In the genomic region with DNA sequence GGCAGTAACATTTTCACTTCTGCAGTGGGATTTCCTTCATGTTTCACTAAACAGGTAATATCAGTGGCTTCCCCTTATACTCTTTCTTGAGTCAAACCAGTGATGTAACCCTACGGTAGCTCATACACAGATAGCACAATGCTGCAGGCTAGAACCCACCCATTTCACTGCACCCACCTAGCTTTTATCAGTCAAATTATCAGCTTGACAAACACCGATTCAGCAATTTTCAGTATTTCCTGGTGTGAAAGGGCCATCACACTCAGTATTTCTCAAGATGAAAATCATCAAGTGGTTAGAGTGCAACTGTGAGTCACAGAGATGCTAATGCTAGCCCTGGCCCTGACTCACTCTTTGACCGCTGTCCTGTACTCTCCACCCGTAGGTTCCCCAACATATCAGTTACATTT, we compare ENCODE assay signal across 8 cellular contexts.
DNase-seq lines count a peak whose midpoint lies in the region; ATAC-seq, FAIRE-seq and TF ChIP-seq lines count a peak whose summit lies in the region.

No MANE protein-coding gene starts in this region.

- TF ChIP-seq CTCF in H9 (conservative IDR thresholded peaks at IDR 0.05) = no peak

- no peaks in the 10 kb centered on the region for H3K79me1 ChIP-seq in H9 (ENCODE audit: insufficient read depth, low read depth, low read length, poor library complexity, severe bottlenecking)

- no peak overlapping the region for H3K18ac ChIP-seq in H9 (ENCODE audit: insufficient read length, low read depth, low read length)

- no peak overlapping the region for H4K5ac ChIP-seq in H9 (ENCODE audit: insufficient read length, low read depth, low read length)

- H3K9me3 ChIP-seq in H9 (ENCODE audit: control insufficient read depth, low read depth, low read length) = no peaks in the 10 kb centered on the region

- H3K9ac ChIP-seq in H9 (ENCODE audit: extremely low read depth, insufficient read length, low read length) = no peak overlapping the region

- H2BK5ac ChIP-seq in H9 (ENCODE audit: insufficient read length, low read length) = no peak overlapping the region

- ATAC-seq in GM21786 (IDR thresholded peaks at IDR 0.05; ENCODE audit: unreplicated experiment) = peak; percentile 60
- peak; percentile 50 for ATAC-seq in central memory CD8-positive, alpha-beta T cell (replicated peaks; ENCODE audit: extremely low read depth, poor library complexity, severe bottlenecking)

- WGBS in H9 (ENCODE audit: extremely low coverage, insufficient read length, low lambda C conversion rate) = no CpG with 5 or more reads among the region's 4 CpGs

- no peak overlapping the region for H2BK20ac ChIP-seq in H9 (ENCODE audit: low read depth, low read length, poor library complexity, severe bottlenecking)

- H2BK12ac ChIP-seq in H9 (ENCODE audit: insufficient read length, low read depth, low read length) = no peak overlapping the region

- FAIRE-seq in GM12891 (lab: Jason Lieb, UNC) = peak; percentile 56

- no peak overlapping the region for H2BK15ac ChIP-seq in H9 (ENCODE audit: low read depth, low read length)

- no peak overlapping the region for H3K4ac ChIP-seq in H9 (ENCODE audit: low read depth, low read length)

- H3K27ac Mint-ChIP-seq in central memory CD8-positive, alpha-beta T cell (ENCODE audit: low read depth) = peak overlapping the region; percentile 84
- H3K27ac Mint-ChIP-seq in H9 = no peak overlapping the region

- no peaks in the 10 kb centered on the region for H3K79me2 ChIP-seq in H9 (ENCODE audit: insufficient read depth, low read length)

- H4K20me1 ChIP-seq in H9 (ENCODE audit: control insufficient read depth, insufficient read depth, insufficient read length) = no peaks in the 10 kb centered on the region

- no peak overlapping the region for H2BK120ac ChIP-seq in H9 (ENCODE audit: low read depth, low read length, poor library complexity, severe bottlenecking)

- no peak overlapping the region for H2AFZ ChIP-seq in H9 (ENCODE audit: low read length)

- no peak overlapping the region for H2AK5ac ChIP-seq in H9 (ENCODE audit: insufficient read length, low read length)

- peaks cover 2% of the 10 kb centered on the region; the same call in 1 of the 2 replicates for H3K4me1 ChIP-seq in H9 (ENCODE audit: insufficient read depth, low read length)

- no peak overlapping the region for H3T11ph ChIP-seq in H9 (ENCODE audit: low read length)

- no peak overlapping the region for H3K56ac ChIP-seq in H9 (ENCODE audit: insufficient read length, low read depth, low read length)

- no peak overlapping the region for H3K4me2 ChIP-seq in H9 (ENCODE audit: insufficient read depth, insufficient read length, low read length)

- H4K8ac ChIP-seq in H9 (replicated peaks; ENCODE audit: insufficient read length, low read depth, low read length) = no peak overlapping the region

- peaks cover 55% of the 10 kb centered on the region for H3K4me1 Mint-ChIP-seq in central memory CD8-positive, alpha-beta T cell
- peaks cover 10 to 15% of the 10 kb centered on the region in 2 experiments for H3K4me1 Mint-ChIP-seq in H9

- DNase-seq in GM12891 (ENCODE audit: insufficient read length, low spot score) = no peak
- peak; percentile 96 for DNase-seq in MV-4-11 (lab: John Stamatoyannopoulos, UW)
- no peak for DNase-seq in central memory CD8-positive, alpha-beta T cell (ENCODE audit: low spot score in 2 of 2)
- DNase-seq in stimulated activated CD8-positive, alpha-beta memory T cell treated with anti-CD3 and anti-CD28 coated beads, Interleukin-4, amount 100 ng/mL, for 24 hours (ENCODE audit: low read depth) = peak; percentile 22
- no peak for DNase-seq in H9
- DNase-seq in anterior cingulate cortex (lab: John Stamatoyannopoulos, UW) = no peak
- DNase-seq in 8988T = no peak

- no peak overlapping the region for H3K27ac ChIP-seq in H9 (ENCODE audit: insufficient read length, low read depth, low read length)

- no peak for TF ChIP-seq POLR2A in GM12891 (IDR thresholded peaks at IDR 0.05; ENCODE audit: low read depth, low read length)

- H3K4me3 Mint-ChIP-seq in central memory CD8-positive, alpha-beta T cell = peak overlapping the region; percentile 33
- H3K4me3 Mint-ChIP-seq in H9 = no peak overlapping the region

- H3K27me3 ChIP-seq in H9 (ENCODE audit: insufficient read depth, low read length) = no peaks in the 10 kb centered on the region

- H3K23ac ChIP-seq in H9 (ENCODE audit: insufficient read length, low read depth, low read length) = no peak overlapping the region

- H3K27me3 Mint-ChIP-seq in central memory CD8-positive, alpha-beta T cell = no peaks in the 10 kb centered on the region
- no peaks in the 10 kb centered on the region for H3K27me3 Mint-ChIP-seq in H9 (ENCODE audit: low read depth)

- H3K23me2 ChIP-seq in H9 (ENCODE audit: insufficient read length, low read depth, low read length, poor library complexity, severe bottlenecking) = no peaks in the 10 kb centered on the region

- H3K14ac ChIP-seq in H9 (ENCODE audit: insufficient read depth, low read length) = no peak overlapping the region

- peaks cover 15% of the 10 kb centered on the region for H3K36me3 Mint-ChIP-seq in central memory CD8-positive, alpha-beta T cell (ENCODE audit: insufficient read depth)
- H3K36me3 Mint-ChIP-seq in H9 (ENCODE audit: insufficient read depth in 1 of 3, low read depth in 3 of 3) = peaks cover 0 to 7% (median 0%) of the 10 kb centered on the region in 3 experiments; a peak in 1 of 7 replicates

- H4K91ac ChIP-seq in H9 (ENCODE audit: insufficient read length, low read depth, low read length) = no peak overlapping the region

- H3K9me3 Mint-ChIP-seq in central memory CD8-positive, alpha-beta T cell = no peaks in the 10 kb centered on the region
- H3K9me3 Mint-ChIP-seq in H9 = no peaks in the 10 kb centered on the region; a peak in 1 of 5 replicates

TF ChIP-seq in GM12891, 5 proteins besides CTCF, POLR2A, EP300 and RAD21:
- TF ChIP-seq TAF1 (IDR thresholded peaks at IDR 0.05; ENCODE audit: low read depth, low read length) = no peak
- no peak for TF ChIP-seq PAX5 (IDR thresholded peaks at IDR 0.05; ENCODE audit: insufficient read depth, low read length, severe bottlenecking)
- TF ChIP-seq POLR2AphosphoS5 (IDR thresholded peaks at IDR 0.05; ENCODE audit: low read depth, low read length) = no peak
- no peak for TF ChIP-seq POU2F2 (IDR thresholded peaks at IDR 0.05; ENCODE audit: low read depth, low read length)
- peak; percentile 61 for TF ChIP-seq SPI1 (IDR thresholded peaks at IDR 0.05; ENCODE audit: low read depth, low read length)

Comparison
In these comparisons a context has a peak if more than half of its experiments do, and no peak if none do; other contexts are left out.
1. DNase-seq: peak in MV-4-11 (single experiment) and stimulated activated CD8-positive, alpha-beta memory T cell treated with anti-CD3 and anti-CD28 coated beads, Interleukin-4, amount 100 ng/mL, for 24 hours (single experiment); none in GM12891 (single experiment), central memory CD8-positive, alpha-beta T cell (0 of 2), H9 (single experiment), anterior cingulate cortex (0 of 58) and 8988T (single experiment).